Comparison of ENCODE assay signal across 7 cellular contexts in genomic region chr5:177495243-177496060, GRCh38. TPM values are rescaled to one million over a fixed set of nuclear protein-coding genes. Genes with fewer than 3 reads are reported as not detected.
DNase-seq lines count a peak whose midpoint lies in the region; ATAC-seq and TF ChIP-seq lines count a peak whose summit lies in the region.

No MANE protein-coding gene starts in this region.

- H3K27ac ChIP-seq in SU-DHL-6 (ENCODE audit: low read depth, low read length) (no peak overlapping the region), fibroblast of lung (ENCODE audit: insufficient read depth, low read length) (peak overlapping the region; percentile 93), osteoblast (ENCODE audit: low read depth, low read length) (peak overlapping the region; percentile 78)

- H3K79me2 ChIP-seq in SU-DHL-6 (ENCODE audit: insufficient read depth, low read length) (no peaks in the 10 kb centered on the region), fibroblast of lung (ENCODE audit: control insufficient read depth, insufficient read depth, low read length) (peaks cover 46% of the 10 kb centered on the region), osteoblast (ENCODE audit: insufficient read depth, low read length) (peaks cover 56% of the 10 kb centered on the region)

- peaks cover 5% of the 10 kb centered on the region; the same call in 1 of the 2 replicates for H3F3A ChIP-seq in SU-DHL-6 (ENCODE audit: insufficient read depth)

- H3K4me3 ChIP-seq in SU-DHL-6 (ENCODE audit: insufficient read depth, low read length, poor library complexity, severe bottlenecking), result no peak overlapping the region
- peak overlapping the region; percentile 70 to 93 (median 80) for H3K4me3 ChIP-seq in fibroblast of lung (replicated peaks in 1 of 4; ENCODE audit: control extremely low read depth in 1 of 4, insufficient read depth in 1 of 4, low read depth in 3 of 4, low read length in 4 of 4)
- peak overlapping the region; percentile 91 for H3K4me3 ChIP-seq in osteoblast (ENCODE audit: insufficient read depth, low read length)

- no peaks in the 10 kb centered on the region for H4K20me1 ChIP-seq in SU-DHL-6 (ENCODE audit: low read depth, low read length)
- no peaks in the 10 kb centered on the region for H4K20me1 ChIP-seq in fibroblast of lung (ENCODE audit: control insufficient read depth, extremely low read depth, insufficient read depth, low read length)
- H4K20me1 ChIP-seq in osteoblast (ENCODE audit: insufficient read depth, low read length), result peaks cover 55% of the 10 kb centered on the region

- H3K4me2 ChIP-seq in SU-DHL-6 (ENCODE audit: low read depth, low read length, poor library complexity, severe bottlenecking) (peak overlapping the region; percentile 71), fibroblast of lung (ENCODE audit: extremely low read depth, insufficient read depth, low read length) (peak overlapping the region; percentile 93), osteoblast (ENCODE audit: insufficient read depth, low read length) (peak overlapping the region; percentile 91)

- H3K9me2 ChIP-seq in SU-DHL-6 (replicated peaks; ENCODE audit: insufficient read depth, low read length), result no peaks in the 10 kb centered on the region

- H3K36me3 ChIP-seq in SU-DHL-6 (ENCODE audit: low read length), result no peaks in the 10 kb centered on the region
- peaks cover 43% of the 10 kb centered on the region for H3K36me3 ChIP-seq in fibroblast of lung (ENCODE audit: control insufficient read depth, insufficient read depth, low read length)
- peaks cover 46% of the 10 kb centered on the region for H3K36me3 ChIP-seq in osteoblast (ENCODE audit: insufficient read depth, low read length)

- H3K9ac ChIP-seq in SU-DHL-6 (ENCODE audit: low read length), result 0 out of 2 replicates have a peak overlapping the region, but pooled peaks have one; percentile 75
- H3K9ac ChIP-seq in fibroblast of lung (ENCODE audit: insufficient read depth, low read length), result peak overlapping the region; percentile 86

- peaks cover 40% of the 10 kb centered on the region for H3K4me1 ChIP-seq in fibroblast of lung (ENCODE audit: control insufficient read depth, extremely low read depth, insufficient read depth, low read length)
- peaks cover 49% of the 10 kb centered on the region for H3K4me1 ChIP-seq in osteoblast (ENCODE audit: insufficient read depth, low read length)

- no peak overlapping the region for H2AFZ ChIP-seq in SU-DHL-6 (ENCODE audit: low read depth, low read length, severe bottlenecking)
- H2AFZ ChIP-seq in fibroblast of lung (ENCODE audit: low read length), result no peak overlapping the region
- no peak overlapping the region for H2AFZ ChIP-seq in osteoblast (ENCODE audit: low read length)

- no peaks in the 10 kb centered on the region for H3K9me3 ChIP-seq in SU-DHL-6 (ENCODE audit: insufficient read depth, low read length)
- H3K9me3 ChIP-seq in fibroblast of lung (ENCODE audit: control insufficient read depth, insufficient read depth, low read depth, low read length), result no peaks in the 10 kb centered on the region
- no peaks in the 10 kb centered on the region for H3K9me3 ChIP-seq in osteoblast (ENCODE audit: low read depth, low read length)

- DNase-seq in HCEC 1CT, result peak; percentile 92
- peak; percentile 93 to 96 for DNase-seq in fibroblast of lung (ENCODE audit: low read depth in 2 of 2)
- DNase-seq in osteoblast (ENCODE audit: insufficient read length, low spot score, missing footprints), result peak; percentile 98
- no peak for DNase-seq in activated gamma-delta T cell treated with Interleukin-2 at 50 U/mL for 16 hours

- H3K27me3 ChIP-seq in SU-DHL-6 (ENCODE audit: low read length) (no peaks in the 10 kb centered on the region), fibroblast of lung (ENCODE audit: control insufficient read depth, insufficient read depth, low read length) (no peaks in the 10 kb centered on the region), osteoblast (ENCODE audit: insufficient read depth, low read length) (no peaks in the 10 kb centered on the region)

- ATAC-seq in GM21723 (IDR thresholded peaks at IDR 0.05; ENCODE audit: unreplicated experiment), result no peak
- no peak for ATAC-seq in GM21423 (IDR thresholded peaks at IDR 0.05; ENCODE audit: unreplicated experiment)

- TF ChIP-seq CTCF in SU-DHL-6 (IDR thresholded peaks at IDR 0.05; ENCODE audit: insufficient read depth, low read length, poor library complexity, severe bottlenecking), result no peak
- TF ChIP-seq CTCF in fibroblast of lung (conservative IDR thresholded peaks at IDR 0.05 in 1 of 2, IDR thresholded peaks at IDR 0.05 in 1 of 2; ENCODE audit: low read depth in 1 of 2, low read length in 2 of 2), result no peak
- TF ChIP-seq CTCF in osteoblast (IDR thresholded peaks at IDR 0.05; ENCODE audit: extremely low read depth, low read depth, low read length), result no peak

RNA-seq across cellular contexts. Expression of gene PDLIM7, which starts 2.0 kb away (rescaled TPM):
- total RNA-seq in fibroblast of lung (55.2 and 65.2 TPM in 2 replicates), osteoblast (157 and 159 TPM in 2 replicates)
- polyA plus RNA-seq in fibroblast of lung, result 117 and 245 TPM in 2 replicates
- polyA plus RNA-seq in fibroblast of lung (2012), result 250 and 446 TPM in 2 replicates
- 267 and 376 TPM in 2 replicates for polyA minus RNA-seq in fibroblast of lung (ENCODE audit: low replicate concordance)

RNA-seq across cellular contexts. Expression of gene DOK3, which starts 14.2 kb away (rescaled TPM):
- total RNA-seq in fibroblast of lung, result 0.99 and 2.1 TPM in 2 replicates
- 0.58 and 1.5 TPM in 2 replicates for polyA plus RNA-seq in fibroblast of lung
- 0.54 and 2.2 TPM in 2 replicates for polyA plus RNA-seq in fibroblast of lung (2012)
- polyA minus RNA-seq in fibroblast of lung (ENCODE audit: low replicate concordance), result 0.19 and 6.0 TPM in 2 replicates
- 1.1 and 1.5 TPM in 2 replicates for total RNA-seq in osteoblast

RNA-seq across cellular contexts. Expression of gene DDX41, which starts 21.3 kb away (rescaled TPM):
- total RNA-seq in fibroblast of lung (76.5 and 79.1 TPM in 2 replicates), osteoblast (49.5 and 68.4 TPM in 2 replicates)
- 66.8 and 71.5 TPM in 2 replicates for polyA plus RNA-seq in fibroblast of lung
- polyA plus RNA-seq in fibroblast of lung (2012), result 120 and 261 TPM in 2 replicates
- 77.3 and 114 TPM in 2 replicates for polyA minus RNA-seq in fibroblast of lung (ENCODE audit: low replicate concordance)

RNA-seq across cellular contexts. Expression of gene DBN1, which starts 22.0 kb away (rescaled TPM):
- total RNA-seq in fibroblast of lung (96.4 and 102 TPM in 2 replicates), osteoblast (121 and 139 TPM in 2 replicates)
- polyA plus RNA-seq in fibroblast of lung, result 138 and 181 TPM in 2 replicates
- polyA plus RNA-seq in fibroblast of lung (2012), result 168 and 193 TPM in 2 replicates
- 167 and 256 TPM in 2 replicates for polyA minus RNA-seq in fibroblast of lung (ENCODE audit: low replicate concordance)

RNA-seq across cellular contexts. Expression of gene PRR7, which starts 48.8 kb away (rescaled TPM):
- 2.1 and 2.3 TPM in 2 replicates for total RNA-seq in fibroblast of lung
- 1.6 TPM in 2 replicates for polyA plus RNA-seq in fibroblast of lung
- polyA plus RNA-seq in fibroblast of lung (2012), result 3.1 and 5.9 TPM in 2 replicates
- polyA minus RNA-seq in fibroblast of lung (ENCODE audit: low replicate concordance), result 0.78 and 1.9 TPM in 2 replicates
- total RNA-seq in osteoblast, result 10.0 and 12.7 TPM in 2 replicates
